1 cellular context compared by ENCODE assay signal in the genomic region with DNA sequence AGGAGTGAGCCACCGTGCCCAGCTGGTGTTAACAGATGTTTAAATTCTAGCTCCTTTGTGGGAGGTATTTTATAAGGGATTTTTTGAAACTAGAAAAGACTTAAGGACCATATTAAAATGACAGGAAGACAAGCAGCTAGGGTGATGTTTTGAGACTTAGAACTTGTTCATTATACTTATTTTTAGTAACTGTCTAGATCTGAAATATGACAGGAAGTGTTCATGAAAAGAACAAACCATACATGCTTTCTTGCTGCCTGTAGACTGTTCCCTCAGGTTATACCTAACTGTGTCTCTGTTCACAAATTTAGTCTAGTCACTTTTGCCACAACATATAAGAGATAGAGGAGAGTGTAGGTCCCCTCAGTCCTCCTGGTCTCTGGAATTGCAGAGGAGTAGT.
TF ChIP-seq lines count a peak whose summit lies in the region.

No MANE protein-coding gene starts in this region.

TF ChIP-seq in HCT116, 20 proteins besides CTCF, POLR2A, EP300 and RAD21:
- TF ChIP-seq, protein P1, sequence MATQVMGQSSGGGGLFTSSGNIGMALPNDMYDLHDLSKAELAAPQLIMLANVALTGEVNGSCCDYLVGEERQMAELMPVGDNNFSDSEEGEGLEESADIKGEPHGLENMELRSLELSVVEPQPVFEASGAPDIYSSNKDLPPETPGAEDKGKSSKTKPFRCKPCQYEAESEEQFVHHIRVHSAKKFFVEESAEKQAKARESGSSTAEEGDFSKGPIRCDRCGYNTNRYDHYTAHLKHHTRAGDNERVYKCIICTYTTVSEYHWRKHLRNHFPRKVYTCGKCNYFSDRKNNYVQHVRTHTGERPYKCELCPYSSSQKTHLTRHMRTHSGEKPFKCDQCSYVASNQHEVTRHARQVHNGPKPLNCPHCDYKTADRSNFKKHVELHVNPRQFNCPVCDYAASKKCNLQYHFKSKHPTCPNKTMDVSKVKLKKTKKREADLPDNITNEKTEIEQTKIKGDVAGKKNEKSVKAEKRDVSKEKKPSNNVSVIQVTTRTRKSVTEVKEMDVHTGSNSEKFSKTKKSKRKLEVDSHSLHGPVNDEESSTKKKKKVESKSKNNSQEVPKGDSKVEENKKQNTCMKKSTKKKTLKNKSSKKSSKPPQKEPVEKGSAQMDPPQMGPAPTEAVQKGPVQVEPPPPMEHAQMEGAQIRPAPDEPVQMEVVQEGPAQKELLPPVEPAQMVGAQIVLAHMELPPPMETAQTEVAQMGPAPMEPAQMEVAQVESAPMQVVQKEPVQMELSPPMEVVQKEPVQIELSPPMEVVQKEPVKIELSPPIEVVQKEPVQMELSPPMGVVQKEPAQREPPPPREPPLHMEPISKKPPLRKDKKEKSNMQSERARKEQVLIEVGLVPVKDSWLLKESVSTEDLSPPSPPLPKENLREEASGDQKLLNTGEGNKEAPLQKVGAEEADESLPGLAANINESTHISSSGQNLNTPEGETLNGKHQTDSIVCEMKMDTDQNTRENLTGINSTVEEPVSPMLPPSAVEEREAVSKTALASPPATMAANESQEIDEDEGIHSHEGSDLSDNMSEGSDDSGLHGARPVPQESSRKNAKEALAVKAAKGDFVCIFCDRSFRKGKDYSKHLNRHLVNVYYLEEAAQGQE (IDR thresholded peaks at IDR 0.05; ENCODE audit: low read depth), result no peak
- TF ChIP-seq POLR2AphosphoS5 (IDR thresholded peaks at IDR 0.05; ENCODE audit: low read depth, low read length) (no peak), TCF7L2 (IDR thresholded peaks at IDR 0.05; ENCODE audit: borderline replicate concordance, extremely low read depth, insufficient read depth, insufficient read length) (no peak), ELF1 (IDR thresholded peaks at IDR 0.05; ENCODE audit: borderline replicate concordance, low read depth) (no peak), EZH2phosphoT487 (IDR thresholded peaks at IDR 0.05; ENCODE audit: borderline replicate concordance) (no peak), YY1 (IDR thresholded peaks at IDR 0.05; ENCODE audit: extremely low read depth, insufficient replicate concordance, low read depth, low read length) (no peak), CEBPB (IDR thresholded peaks at IDR 0.05; ENCODE audit: low read depth) (no peak), ZNF274 (IDR thresholded peaks at IDR 0.05; ENCODE audit: low read depth, low read length) (no peak), EGR1 (IDR thresholded peaks at IDR 0.05; ENCODE audit: low read depth) (no peak), CBX3 (IDR thresholded peaks at IDR 0.05; ENCODE audit: low read depth) (no peak), SRF (IDR thresholded peaks at IDR 0.05; ENCODE audit: low read depth) (no peak), FOSL1 (IDR thresholded peaks at IDR 0.05; ENCODE audit: low read depth) (no peak; the same call in 1 of the 2 replicates), JUND (IDR thresholded peaks at IDR 0.05) (no peak), SIN3A (IDR thresholded peaks at IDR 0.05; ENCODE audit: low read depth) (no peak), ZFX (IDR thresholded peaks at IDR 0.05) (no peak), EZH2 (IDR thresholded peaks at IDR 0.05) (no peak), SP1 (IDR thresholded peaks at IDR 0.05; ENCODE audit: low read depth) (no peak)
- TF ChIP-seq, protein P2, sequence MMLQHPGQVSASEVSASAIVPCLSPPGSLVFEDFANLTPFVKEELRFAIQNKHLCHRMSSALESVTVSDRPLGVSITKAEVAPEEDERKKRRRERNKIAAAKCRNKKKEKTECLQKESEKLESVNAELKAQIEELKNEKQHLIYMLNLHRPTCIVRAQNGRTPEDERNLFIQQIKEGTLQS (IDR thresholded peaks at IDR 0.05), result no peak
- TF ChIP-seq, protein P3, sequence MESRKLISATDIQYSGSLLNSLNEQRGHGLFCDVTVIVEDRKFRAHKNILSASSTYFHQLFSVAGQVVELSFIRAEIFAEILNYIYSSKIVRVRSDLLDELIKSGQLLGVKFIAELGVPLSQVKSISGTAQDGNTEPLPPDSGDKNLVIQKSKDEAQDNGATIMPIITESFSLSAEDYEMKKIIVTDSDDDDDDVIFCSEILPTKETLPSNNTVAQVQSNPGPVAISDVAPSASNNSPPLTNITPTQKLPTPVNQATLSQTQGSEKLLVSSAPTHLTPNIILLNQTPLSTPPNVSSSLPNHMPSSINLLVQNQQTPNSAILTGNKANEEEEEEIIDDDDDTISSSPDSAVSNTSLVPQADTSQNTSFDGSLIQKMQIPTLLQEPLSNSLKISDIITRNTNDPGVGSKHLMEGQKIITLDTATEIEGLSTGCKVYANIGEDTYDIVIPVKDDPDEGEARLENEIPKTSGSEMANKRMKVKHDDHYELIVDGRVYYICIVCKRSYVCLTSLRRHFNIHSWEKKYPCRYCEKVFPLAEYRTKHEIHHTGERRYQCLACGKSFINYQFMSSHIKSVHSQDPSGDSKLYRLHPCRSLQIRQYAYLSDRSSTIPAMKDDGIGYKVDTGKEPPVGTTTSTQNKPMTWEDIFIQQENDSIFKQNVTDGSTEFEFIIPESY (IDR thresholded peaks at IDR 0.05; ENCODE audit: extremely low read depth, insufficient replicate concordance, low read length), result no peak
- TF ChIP-seq, protein P4, sequence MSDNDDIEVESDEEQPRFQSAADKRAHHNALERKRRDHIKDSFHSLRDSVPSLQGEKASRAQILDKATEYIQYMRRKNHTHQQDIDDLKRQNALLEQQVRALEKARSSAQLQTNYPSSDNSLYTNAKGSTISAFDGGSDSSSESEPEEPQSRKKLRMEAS (IDR thresholded peaks at IDR 0.05), result no peak
